Comparison of ENCODE assay signal across 16 cellular contexts in genomic region chr10:110680473-110681020, GRCh38. TPM values are rescaled to one million over a fixed set of nuclear protein-coding genes. Genes with fewer than 3 reads are reported as not detected.
DNase-seq lines count a peak whose midpoint lies in the region; ATAC-seq and TF ChIP-seq lines count a peak whose summit lies in the region.
"Had no signal": no experiment of that assay in that cellular context is flagged by ENCODE, and none has a peak within 500 bp of the region (broad histone marks: within the 10 kb centered on the region; RNA-seq: fewer than 3 reads in every experiment).

No MANE protein-coding gene starts in this region.

- H3K27ac ChIP-seq in left ventricle myocardium inferior (replicated peaks) (peak overlapping the region; percentile 88), sigmoid colon (no peak overlapping the region)
- H3K27ac ChIP-seq: epithelial cell of prostate, left lung had no signal

- H3K27ac Mint-ChIP-seq in stimulated activated effector memory CD8-positive, alpha-beta T cell treated with anti-CD3 and anti-CD28 coated beads, Interleukin-12 subunit alpha, Interleukin-12 subunit beta, amount 100 ng/mL, for 72 hours, result no peak overlapping the region
- H3K27ac Mint-ChIP-seq: H9 had no signal

- TF ChIP-seq EP300 in sigmoid colon (IDR thresholded peaks at IDR 0.05), result no peak

- no peaks in the 10 kb centered on the region for H3K9me3 Mint-ChIP-seq in stimulated activated effector memory CD8-positive, alpha-beta T cell treated with anti-CD3 and anti-CD28 coated beads, Interleukin-12 subunit alpha, Interleukin-12 subunit beta, amount 100 ng/mL, for 72 hours
- H3K9me3 Mint-ChIP-seq: CD14-positive monocyte, H9 had no signal

- H3K4me1 Mint-ChIP-seq in stimulated activated effector memory CD8-positive, alpha-beta T cell treated with anti-CD3 and anti-CD28 coated beads, Interleukin-12 subunit alpha, Interleukin-12 subunit beta, amount 100 ng/mL, for 72 hours, result peaks cover 4% of the 10 kb centered on the region

- no peak for TF ChIP-seq POLR2A in sigmoid colon (IDR thresholded peaks at IDR 0.05)

- H3K9me3 ChIP-seq in left ventricle myocardium inferior (replicated peaks), result no peaks in the 10 kb centered on the region
- H3K9me3 ChIP-seq in sigmoid colon, result no peaks in the 10 kb centered on the region
- H3K9me3 ChIP-seq: left lung had no signal

- H3K36me3 Mint-ChIP-seq in stimulated activated effector memory CD8-positive, alpha-beta T cell treated with anti-CD3 and anti-CD28 coated beads, Interleukin-12 subunit alpha, Interleukin-12 subunit beta, amount 100 ng/mL, for 72 hours, result no peaks in the 10 kb centered on the region
- H3K36me3 Mint-ChIP-seq: CD14-positive monocyte had no signal

- peak; percentile 19 for ATAC-seq in Right ventricle myocardium superior (ENCODE audit: poor library complexity)
- peak; percentile 36 for ATAC-seq in stimulated activated effector memory CD8-positive, alpha-beta T cell treated with anti-CD3 and anti-CD28 coated beads, Interleukin-12 subunit alpha, Interleukin-12 subunit beta, amount 100 ng/mL, for 72 hours
- ATAC-seq in HG03460 (IDR thresholded peaks at IDR 0.05; ENCODE audit: unreplicated experiment), result no peak

- TF ChIP-seq CTCF in left ventricle myocardium inferior (IDR thresholded peaks at IDR 0.05; ENCODE audit: borderline replicate concordance) (no peak), sigmoid colon (IDR thresholded peaks at IDR 0.05) (no peak)

- no peak overlapping the region for H3K4me3 Mint-ChIP-seq in stimulated activated effector memory CD8-positive, alpha-beta T cell treated with anti-CD3 and anti-CD28 coated beads, Interleukin-12 subunit alpha, Interleukin-12 subunit beta, amount 100 ng/mL, for 72 hours
- H3K4me3 Mint-ChIP-seq: CD14-positive monocyte, H9 had no signal

- peak; percentile 43 for DNase-seq in Right ventricle myocardium superior
- DNase-seq in cardiac septum (ENCODE audit: low spot score), result no peak
- peak; percentile 44 for DNase-seq in RPMI7951 (ENCODE audit: low read depth)
- DNase-seq in left ventricle myocardium inferior, result no peak
- no peak for DNase-seq in stimulated activated effector memory CD8-positive, alpha-beta T cell treated with anti-CD3 and anti-CD28 coated beads, Interleukin-12 subunit alpha, Interleukin-12 subunit beta, amount 100 ng/mL, for 72 hours (ENCODE audit: low spot score in 2 of 2)
- DNase-seq in AML-193 (lab: John Stamatoyannopoulos, UW), result no peak
- DNase-seq in sigmoid colon, result no peak
- DNase-seq: activated naive CD4-positive, alpha-beta T cell; amniotic stem cell; NCI-H1930; T1000 had no signal

- WGBS in sigmoid colon, 2 donors, result 69 to 71% methylated on average over 15 of the region's 15 CpGs

- H3K4me1 ChIP-seq in left ventricle myocardium inferior, result peaks cover 77% of the 10 kb centered on the region
- peaks cover 0 to 20% (median 0%) of the 10 kb centered on the region in 4 donors for H3K4me1 ChIP-seq in sigmoid colon
- H3K4me1 ChIP-seq: left lung had no signal

- H3K27me3 ChIP-seq in left ventricle myocardium inferior (ENCODE audit: low read depth) (no peaks in the 10 kb centered on the region), sigmoid colon (no peaks in the 10 kb centered on the region)

- intact Hi-C loops in Right ventricle myocardium superior (cut with DNase I), result loop anchor here (5.0 kb wide), 1 partner anchor 38 kb away; the partner anchor contains the start of gene RBM20
- intact Hi-C loops in cardiac septum (cut with DNase I), result loop anchor here (5.0 kb wide), 1 partner anchor 68 kb away; no protein-coding TSS in a partner anchor
- intact Hi-C loops in left ventricle myocardium inferior (cut with micrococcal nuclease), result no loop called here
- intact Hi-C loops in sigmoid colon (cut with DNase I), result no loop called here

- H3K4me3 ChIP-seq in left ventricle myocardium inferior (peak overlapping the region; percentile 32), sigmoid colon (no peak overlapping the region)
- H3K4me3 ChIP-seq: left lung had no signal

- H3K36me3 ChIP-seq in left ventricle myocardium inferior, result no peaks in the 10 kb centered on the region
- no peaks in the 10 kb centered on the region for H3K36me3 ChIP-seq in sigmoid colon
- H3K36me3 ChIP-seq: left lung had no signal

RNA-seq across cellular contexts. Expression of gene RBM20, which starts 36.4 kb away (rescaled TPM):
- total RNA-seq in Right ventricle myocardium superior (103 TPM), cardiac septum (105 TPM), left ventricle myocardium inferior (101 TPM), sigmoid colon (1 to 10 TPM; 4.9 to 7.8 (median 6.0) TPM)
- total RNA-seq in RPMI7951 (2014; rRNA removed; shearing (Covaris generic)), result 0.20 and 0.36 TPM in 2 replicates
- under 1 TPM in 2 of 3 donors, not detected in 1; 0.23 to 0.64 TPM for polyA plus RNA-seq in sigmoid colon
- polyA plus RNA-seq: CD14-positive monocyte had no signal

Comparison
In these comparisons a context has a peak if more than half of its experiments do, and no peak if none do; other contexts are left out.
1. DNase-seq: peak in Right ventricle myocardium superior (single experiment) and RPMI7951 (single experiment); none in cardiac septum (single experiment), left ventricle myocardium inferior (single experiment), stimulated activated effector memory CD8-positive, alpha-beta T cell treated with anti-CD3 and anti-CD28 coated beads, Interleukin-12 subunit alpha, Interleukin-12 subunit beta, amount 100 ng/mL, for 72 hours (0 of 2), AML-193 (0 of 2) and sigmoid colon (single experiment).
2. intact Hi-C loops: an anchor here in Right ventricle myocardium superior (5.0 kb wide) and cardiac septum (5.0 kb wide); none called in left ventricle myocardium inferior and sigmoid colon.
3. RNA of gene RBM20, which starts 36.4 kb away (total RNA-seq): 105 TPM in cardiac septum (single experiment), 103 TPM in Right ventricle myocardium superior (single experiment) and 101 TPM in left ventricle myocardium inferior (single experiment); 4.9 to 7.8 TPM in sigmoid colon and 0.20 to 0.36 TPM in RPMI7951; every median in the first group is over 10 times any median in the second.